ENCODE assay signal across 10 cellular contexts in the genomic region with DNA sequence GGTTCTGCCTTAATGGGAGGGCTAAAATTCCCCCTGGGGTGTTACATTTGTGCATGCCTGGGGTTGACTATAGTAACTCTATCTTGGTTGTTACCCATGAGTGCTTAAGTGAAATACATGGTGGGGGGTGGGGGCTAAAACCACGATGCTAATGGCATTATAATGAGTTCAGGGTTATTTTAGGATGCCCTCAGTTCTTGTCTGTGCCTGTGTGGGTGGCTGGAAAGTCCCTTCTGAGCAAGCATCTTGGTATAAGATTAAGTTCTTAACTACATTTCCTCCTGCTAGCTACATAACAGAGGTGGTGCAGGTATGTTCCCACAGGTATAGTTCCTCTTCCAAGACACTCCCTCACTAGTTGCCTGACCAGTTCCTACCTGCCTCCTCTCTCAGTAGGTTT.
A peak's percentile ranks its signal among the peaks of the same experiment; 100 is the strongest.
DNase-seq lines count a peak whose midpoint lies in the region; ATAC-seq and FAIRE-seq lines count a peak whose summit lies in the region.
"Had no signal": no experiment of that assay in that cellular context is flagged by ENCODE, and none has a peak within 500 bp of the region (broad histone marks: within the 10 kb centered on the region; RNA-seq: fewer than 3 reads in every experiment).

No MANE protein-coding gene starts in this region.

- peak; percentile 16 for DNase-seq in kidney glomerular epithelial cell (lab: John Stamatoyannopoulos, UW)
- no peak for DNase-seq in SKM-1 (lab: John Stamatoyannopoulos, UW; ENCODE audit: unreplicated experiment)
- no peak for DNase-seq in GM19239 (ENCODE audit: insufficient read length, low spot score)
- no peak for DNase-seq in GOT3 (lab: John Stamatoyannopoulos, UW)
- DNase-seq in MG63 = no peak
- DNase-seq: NCI-H510A had no signal

- no peaks in the 10 kb centered on the region for H3K36me3 ChIP-seq in MG63

- no peaks in the 10 kb centered on the region for H3K9me3 ChIP-seq in MG63

- no peaks in the 10 kb centered on the region for H3K27me3 ChIP-seq in MG63

- peak; percentile 99 for ATAC-seq in GM18870 (IDR thresholded peaks at IDR 0.05; ENCODE audit: unreplicated experiment)
- peak; percentile 93 for ATAC-seq in GM21723 (IDR thresholded peaks at IDR 0.05; ENCODE audit: unreplicated experiment)
- ATAC-seq in HG03439 (IDR thresholded peaks at IDR 0.05; ENCODE audit: unreplicated experiment) = peak; percentile 99

- FAIRE-seq in GM19239 (lab: Jason Lieb, UNC) = no peak
- FAIRE-seq: HTR-8/SVneo had no signal

- no peak overlapping the region for H3K4me3 ChIP-seq in MG63
